Comparison of ENCODE assay signal across 8 cellular contexts in the genomic region with DNA sequence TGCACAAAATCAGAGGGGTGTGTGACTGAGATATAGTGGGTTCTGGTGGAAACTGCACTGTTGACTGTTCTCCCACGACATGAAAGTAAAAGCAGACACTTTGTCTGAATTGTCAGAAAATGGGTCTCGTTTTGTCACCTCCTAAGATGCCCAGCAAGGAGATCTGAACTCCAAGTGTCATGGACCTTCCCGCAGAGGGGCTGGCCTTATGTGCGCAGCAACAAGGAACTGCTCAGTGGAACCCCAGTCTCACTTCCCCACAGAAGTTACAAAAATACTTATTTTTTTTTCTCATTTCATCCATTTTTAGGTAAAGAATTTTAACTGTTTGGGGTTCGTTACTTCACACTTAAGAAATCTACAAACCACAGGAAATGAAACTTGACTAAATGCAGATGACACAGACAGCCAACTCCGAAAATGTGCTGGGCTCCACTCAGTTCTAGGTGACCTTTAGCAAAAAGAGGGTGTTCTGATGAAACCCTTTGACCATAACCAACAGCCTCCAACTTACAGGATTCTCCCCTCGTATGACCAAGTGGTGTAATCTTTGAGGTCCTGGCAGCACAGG.
DNase-seq lines count a peak whose midpoint lies in the region; ATAC-seq and TF ChIP-seq lines count a peak whose summit lies in the region.

No MANE protein-coding gene starts in this region.

- no peak for TF ChIP-seq CTCF in prostate gland (IDR thresholded peaks at IDR 0.05)

- no peaks in the 10 kb centered on the region for H3K9me3 ChIP-seq in prostate gland

- TF ChIP-seq POLR2A in prostate gland (IDR thresholded peaks at IDR 0.05) = no peak

- H3K36me3 ChIP-seq in H7 (replicated peaks; ENCODE audit: control insufficient read depth, insufficient read depth, low read length) (no peaks in the 10 kb centered on the region), prostate gland (no peaks in the 10 kb centered on the region)

- 87% methylated on average over 7 of the region's 7 CpGs for WGBS in prostate gland

- H3K4me3 ChIP-seq in H7 (ENCODE audit: insufficient read depth, low read depth, low read length) (no peak overlapping the region), prostate gland (no peak overlapping the region)

- peak; percentile 89 for DNase-seq in NAMALWA (ENCODE audit: low spot score)
- peak; percentile 59 for DNase-seq in activated naive CD4-positive, alpha-beta T cell treated with Interleukin-2 at 50 U/mL for 16 hours
- DNase-seq in stimulated activated CD8-positive, alpha-beta memory T cell treated with anti-CD3 and anti-CD28 coated beads, Interleukin-15, amount 100 ng/mL, for 24 hours (ENCODE audit: low read depth) = peak; percentile 9
- no peak for DNase-seq in H7
- no peak for DNase-seq in NCI-H1092 (lab: John Stamatoyannopoulos, UW)
- DNase-seq in prostate gland (ENCODE audit: low spot score) = no peak

- ATAC-seq in GM18502 (IDR thresholded peaks at IDR 0.05; ENCODE audit: poor library complexity, unreplicated experiment) = peak; percentile 89
- peak; percentile 84 for ATAC-seq in HG02571 (IDR thresholded peaks at IDR 0.05; ENCODE audit: unreplicated experiment)

- H3K27me3 ChIP-seq in H7 (ENCODE audit: control insufficient read depth, insufficient read depth, low read length) (no peaks in the 10 kb centered on the region), prostate gland (replicated peaks; ENCODE audit: insufficient read depth) (no peaks in the 10 kb centered on the region)

- H3K4me1 ChIP-seq in prostate gland (replicated peaks) = no peaks in the 10 kb centered on the region

- intact Hi-C loops in prostate gland (cut with DNase I) = no loop called here

- H3K27ac ChIP-seq in prostate gland = no peak overlapping the region

Comparison
In these comparisons a context has a peak if more than half of its experiments do, and no peak if none do; other contexts are left out.
1. DNase-seq: peak in NAMALWA (single experiment), activated naive CD4-positive, alpha-beta T cell treated with Interleukin-2 at 50 U/mL for 16 hours (single experiment) and stimulated activated CD8-positive, alpha-beta memory T cell treated with anti-CD3 and anti-CD28 coated beads, Interleukin-15, amount 100 ng/mL, for 24 hours (single experiment); none in H7 (single experiment), NCI-H1092 (single experiment) and prostate gland (single experiment).